8 cellular contexts compared by ENCODE assay signal in genomic region chr1:172531846-172532699, GRCh38. TPM values are rescaled to one million over a fixed set of nuclear protein-coding genes. Genes with fewer than 3 reads are reported as not detected.
DNase-seq lines count a peak whose midpoint lies in the region; ATAC-seq and TF ChIP-seq lines count a peak whose summit lies in the region.

No MANE protein-coding gene starts in this region.

- peaks cover 45% of the 10 kb centered on the region for H3K4me1 Mint-ChIP-seq in activated CD4-positive, alpha-beta T cell treated with anti-CD3 and anti-CD28 coated beads, Interleukin-2, amount 10 ng/mL, durations not matched to agents 7 days and 5 days

- peaks cover 22 to 28% of the 10 kb centered on the region in 2 donors for H3K4me1 ChIP-seq in duodenal mucosa (ENCODE audit: control insufficient read depth in 1 of 2, insufficient read depth in 2 of 2, low read length in 2 of 2)
- H3K4me1 ChIP-seq in right lobe of liver, result peaks cover 0 to 16% (median 5%) of the 10 kb centered on the region in 4 donors

- H3K9me3 ChIP-seq in duodenal mucosa (ENCODE audit: control insufficient read depth in 1 of 2, low read length in 2 of 2), result no peaks in the 10 kb centered on the region
- no peaks in the 10 kb centered on the region for H3K9me3 ChIP-seq in right lobe of liver

- no peaks in the 10 kb centered on the region for H3K36me3 ChIP-seq in duodenal mucosa (ENCODE audit: control insufficient read depth in 1 of 2, insufficient read depth in 2 of 2, low read length in 2 of 2)
- H3K36me3 ChIP-seq in right lobe of liver, result no peaks in the 10 kb centered on the region

- POLR2A ChIA-PET in activated CD4-positive, alpha-beta T cell treated with anti-CD3 and anti-CD28 coated beads, Interleukin-2, amount 10 ng/mL, durations not matched to agents 7 days and 5 days (lab: Charles Lee), result interaction anchor here (0.6 to 0.7 kb wide), 3 partner anchors 11 to 412 kb away, joined by 3 to 5 read pairs (median 5); no protein-coding TSS in a partner anchor

- ATAC-seq in GM19328 (IDR thresholded peaks at IDR 0.05; ENCODE audit: unreplicated experiment), result peak; percentile 65
- peak; percentile 63 for ATAC-seq in HG03469 (IDR thresholded peaks at IDR 0.05; ENCODE audit: unreplicated experiment)
- peak; percentile 80 to 85 (median 82) for ATAC-seq in right lobe of liver

- peaks cover 12% of the 10 kb centered on the region for H3K27me3 Mint-ChIP-seq in activated CD4-positive, alpha-beta T cell treated with anti-CD3 and anti-CD28 coated beads, Interleukin-2, amount 10 ng/mL, durations not matched to agents 7 days and 5 days

- H3K27ac Mint-ChIP-seq in activated CD4-positive, alpha-beta T cell treated with anti-CD3 and anti-CD28 coated beads, Interleukin-2, amount 10 ng/mL, durations not matched to agents 7 days and 5 days, result peak overlapping the region; percentile 100

- TF ChIP-seq CTCF in right lobe of liver (IDR thresholded peaks at IDR 0.05), result no peak

- H3K36me3 Mint-ChIP-seq in activated CD4-positive, alpha-beta T cell treated with anti-CD3 and anti-CD28 coated beads, Interleukin-2, amount 10 ng/mL, durations not matched to agents 7 days and 5 days (ENCODE audit: low read depth), result peaks cover 6% of the 10 kb centered on the region

- H3K9ac ChIP-seq in duodenal mucosa (ENCODE audit: low read depth in 1 of 2, low read length in 2 of 2), result peak overlapping the region; percentile 91 to 94

- peak overlapping the region; percentile 96 for H3K4me3 Mint-ChIP-seq in activated CD4-positive, alpha-beta T cell treated with anti-CD3 and anti-CD28 coated beads, Interleukin-2, amount 10 ng/mL, durations not matched to agents 7 days and 5 days

- intact Hi-C loops in right lobe of liver (cut with DNase I), result no loop called here

- no peaks in the 10 kb centered on the region for H3K9me3 Mint-ChIP-seq in activated CD4-positive, alpha-beta T cell treated with anti-CD3 and anti-CD28 coated beads, Interleukin-2, amount 10 ng/mL, durations not matched to agents 7 days and 5 days

- peak; percentile 93 for TF ChIP-seq POLR2A in right lobe of liver (IDR thresholded peaks at IDR 0.05)

- H3K27me3 ChIP-seq in duodenal mucosa (ENCODE audit: control insufficient read depth in 1 of 2, insufficient read depth in 2 of 2, low read length in 2 of 2) (no peaks in the 10 kb centered on the region), right lobe of liver (no peaks in the 10 kb centered on the region)

- peak in 13 of 14 donors; percentile 68 to 100 (median 98) for DNase-seq in C1 segment of cervical spinal cord (lab: John Stamatoyannopoulos, UW)
- peak; percentile 99 to 100 for DNase-seq in NCI-H526 (lab: John Stamatoyannopoulos, UW)
- DNase-seq in activated CD4-positive, alpha-beta T cell treated with anti-CD3 and anti-CD28 coated beads, Interleukin-2, amount 10 ng/mL, durations not matched to agents 7 days and 5 days, result peak; percentile 96
- peak; percentile 73 to 91 (median 79) for DNase-seq in right lobe of liver
- peak; percentile 63 to 89 for DNase-seq in stimulated activated CD4-positive, alpha-beta T cell treated with anti-CD3 and anti-CD28 coated beads, Interleukin-4, amount 100 ng/mL, for 4 hours

- under 1% methylated on average over 27 of the region's 27 CpGs for WGBS in right lobe of liver (ENCODE audit: insufficient coverage, low coverage, low lambda C conversion rate, missing lambda C conversion rate)

- H3K27ac ChIP-seq in duodenal mucosa (ENCODE audit: low read depth, low read length), result peak overlapping the region; percentile 89
- H3K27ac ChIP-seq in right lobe of liver, result peak overlapping the region; percentile 92 to 96 (median 95)

- CTCF ChIA-PET in activated CD4-positive, alpha-beta T cell treated with anti-CD3 and anti-CD28 coated beads, Interleukin-2, amount 10 ng/mL, durations not matched to agents 7 days and 5 days (lab: Charles Lee), result interaction anchor here (0.8 to 1.5 kb wide), 7 partner anchors 12 to 187 kb away, joined by 3 to 6 read pairs (median 3); no protein-coding TSS in a partner anchor

- H3K4me3 ChIP-seq in duodenal mucosa (ENCODE audit: low read depth in 1 of 2, low read length in 2 of 2) (peak overlapping the region; percentile 82 to 100), right lobe of liver (peak overlapping the region; percentile 55 to 91 (median 67))

RNA-seq across cellular contexts. Expression of gene SUCO, which starts 0.9 kb away (rescaled TPM):
- 10 to 100 TPM; 31.4 to 38.3 TPM for total RNA-seq in activated CD4-positive, alpha-beta T cell treated with anti-CD3 and anti-CD28 coated beads, Interleukin-2, amount 10 ng/mL, durations not matched to agents 7 days and 5 days
- total RNA-seq in right lobe of liver, result 10 to 100 TPM in 3 of 6 experiments, 1 to 10 TPM in 3; 6.6 to 17.9 (median 11.2) TPM

Comparison
In these comparisons a context has a peak if more than half of its experiments do, and no peak if none do; other contexts are left out.
1. Peak in every context shown above with its lines: DNase-seq, ATAC-seq, H3K4me3 ChIP-seq and H3K27ac ChIP-seq.